ENCODE assay signal across 18 cellular contexts in the genomic region with DNA sequence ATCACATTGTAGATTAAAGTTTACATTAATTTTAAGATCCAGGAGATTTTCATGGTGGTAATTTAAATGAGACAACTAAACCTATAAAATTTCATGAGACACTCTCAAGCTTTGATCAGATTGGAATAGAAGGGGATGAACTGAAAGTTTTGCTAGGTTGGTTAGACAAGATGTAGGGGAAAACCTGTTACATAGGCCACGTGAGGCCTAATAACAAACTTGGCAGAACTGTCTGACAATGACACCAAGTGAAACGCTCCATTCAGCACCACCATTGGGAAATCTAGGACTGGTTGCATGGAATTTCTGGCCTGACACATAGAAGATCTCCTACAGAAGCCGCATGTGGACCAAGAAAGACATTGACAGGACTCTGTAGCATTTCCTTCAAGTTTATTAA.
"Had no signal": no experiment of that assay in that cellular context is flagged by ENCODE, and none has a peak within 500 bp of the region (broad histone marks: within the 10 kb centered on the region; RNA-seq: fewer than 3 reads in every experiment).

No MANE protein-coding gene starts in this region.

- H3K36me3 Mint-ChIP-seq: brain; mesothelial cell of epicardium; stimulated activated effector memory CD8-positive, alpha-beta T cell treated with anti-CD3 and anti-CD28 coated beads, Interleukin-12 subunit alpha, Interleukin-12 subunit beta, amount 100 ng/mL, for 72 hours had no signal

- H3K27ac ChIP-seq: lower lobe of right lung, psoas muscle, right lobe of liver, tibial artery, uterus had no signal

- H3K27me3 Mint-ChIP-seq: activated CD8-positive, alpha-beta memory T cell treated with anti-CD3 and anti-CD28 coated beads, Interleukin-2, amount 10 ng/mL, durations not matched to agents 7 days and 5 days; brain had no signal

- H3K4me1 ChIP-seq: lower lobe of right lung, psoas muscle, right lobe of liver, tibial artery, uterus had no signal

- H3K27ac Mint-ChIP-seq: activated CD8-positive, alpha-beta memory T cell treated with anti-CD3 and anti-CD28 coated beads, Interleukin-2, amount 10 ng/mL, durations not matched to agents 7 days and 5 days; brain; endodermal cell; mesothelial cell of epicardium; stimulated activated effector memory CD8-positive, alpha-beta T cell treated with anti-CD3 and anti-CD28 coated beads, Interleukin-12 subunit alpha, Interleukin-12 subunit beta, amount 100 ng/mL, for 72 hours had no signal

- H3K4me3 Mint-ChIP-seq: activated CD8-positive, alpha-beta memory T cell treated with anti-CD3 and anti-CD28 coated beads, Interleukin-2, amount 10 ng/mL, durations not matched to agents 7 days and 5 days; brain; endodermal cell; immature natural killer cell; mesothelial cell of epicardium; stimulated activated effector memory CD8-positive, alpha-beta T cell treated with anti-CD3 and anti-CD28 coated beads, Interleukin-12 subunit alpha, Interleukin-12 subunit beta, amount 100 ng/mL, for 72 hours had no signal

- ATAC-seq: activated CD8-positive, alpha-beta memory T cell treated with anti-CD3 and anti-CD28 coated beads, Interleukin-2, amount 10 ng/mL, durations not matched to agents 7 days and 5 days; esophagus mucosa; left cardiac atrium; lower lobe of right lung; psoas muscle; right lobe of liver; stimulated activated effector memory CD8-positive, alpha-beta T cell treated with anti-CD3 and anti-CD28 coated beads, Interleukin-12 subunit alpha, Interleukin-12 subunit beta, amount 100 ng/mL, for 72 hours had no signal

- H3K4me3 ChIP-seq: lower lobe of right lung, psoas muscle, right lobe of liver, tibial artery, uterus had no signal

- H3K9me3 Mint-ChIP-seq: immature natural killer cell; mesothelial cell of epicardium; stimulated activated effector memory CD8-positive, alpha-beta T cell treated with anti-CD3 and anti-CD28 coated beads, Interleukin-12 subunit alpha, Interleukin-12 subunit beta, amount 100 ng/mL, for 72 hours had no signal

- H3K9me3 ChIP-seq: lower lobe of right lung, psoas muscle, right lobe of liver, tibial artery, uterus had no signal

- DNase-seq: activated CD4-positive, alpha-beta T cell treated with anti-CD3 and anti-CD28 coated beads, Interleukin-2, amount 50 U/mL, for 48 hours; activated CD8-positive, alpha-beta memory T cell treated with anti-CD3 and anti-CD28 coated beads, Interleukin-2, amount 10 ng/mL, durations not matched to agents 7 days and 5 days; activated naive CD4-positive, alpha-beta T cell treated with Interleukin-2 at 50 U/mL for 16 hours; amygdala; cerebellar nuclear complex; dermis blood vessel endothelial cell; endodermal cell; immature natural killer cell; left cardiac atrium; lower lobe of right lung; psoas muscle; right lobe of liver; tibial artery; uterus had no signal

- H3K4me1 Mint-ChIP-seq: mesothelial cell of epicardium had no signal

- H3K27me3 ChIP-seq: right lobe of liver, tibial artery, uterus had no signal

- H3K36me3 ChIP-seq: lower lobe of right lung, right lobe of liver, tibial artery, uterus had no signal
